8 cellular contexts compared by ENCODE assay signal in genomic region chr17:10698116-10698818, GRCh38. TPM values are rescaled to one million over a fixed set of nuclear protein-coding genes. Genes with fewer than 3 reads are reported as not detected.
DNase-seq lines count a peak whose midpoint lies in the region; ATAC-seq and TF ChIP-seq lines count a peak whose summit lies in the region.

No MANE protein-coding gene starts in this region.

- CTCF ChIA-PET in activated CD4-positive, alpha-beta T cell treated with anti-CD3 and anti-CD28 coated beads, Interleukin-2, amount 10 ng/mL, durations not matched to agents 7 days and 5 days (lab: Charles Lee) = no interaction called here

- H3K9me3 Mint-ChIP-seq in activated CD4-positive, alpha-beta T cell treated with anti-CD3 and anti-CD28 coated beads, Interleukin-2, amount 10 ng/mL, durations not matched to agents 7 days and 5 days = no peaks in the 10 kb centered on the region
- H3K9me3 Mint-ChIP-seq in nephron progenitor cell = no peaks in the 10 kb centered on the region

- 3 to 5% methylated on average over 17 of the region's 17 CpGs for WGBS in esophagus squamous epithelium, 2 donors

- TF ChIP-seq POLR2A in esophagus squamous epithelium (IDR thresholded peaks at IDR 0.05) = no peak

- TF ChIP-seq CTCF in esophagus squamous epithelium (IDR thresholded peaks at IDR 0.05) (no peak), nephron progenitor cell (IDR thresholded peaks at IDR 0.05) (no peak)

- H3K36me3 ChIP-seq in SK-N-MC (ENCODE audit: insufficient read depth, low read length) (peaks cover 25% of the 10 kb centered on the region), esophagus squamous epithelium (peaks cover 0 to 21% (median 0%) of the 10 kb centered on the region in 3 donors)

- H3K27ac Mint-ChIP-seq in activated CD4-positive, alpha-beta T cell treated with anti-CD3 and anti-CD28 coated beads, Interleukin-2, amount 10 ng/mL, durations not matched to agents 7 days and 5 days = peak overlapping the region; percentile 95
- peak overlapping the region; percentile 93 for H3K27ac Mint-ChIP-seq in nephron progenitor cell

- DNase-seq in activated CD4-positive, alpha-beta T cell treated with anti-CD3 and anti-CD28 coated beads, Interleukin-2, amount 10 ng/mL, durations not matched to agents 7 days and 5 days = no peak
- no peak for DNase-seq in activated CD4-positive, alpha-beta T cell treated with anti-CD3 and anti-CD28 coated beads, Interleukin-2, amount 50 U/mL, for 4 hours
- DNase-seq in SK-N-MC (ENCODE audit: low read depth, low spot score) (no peak), esophagus squamous epithelium (lab: John Stamatoyannopoulos, UW) (no peak), nephron progenitor cell (no peak)

- H3K4me1 ChIP-seq in esophagus squamous epithelium = peaks cover 0 to 50% (median 19%) of the 10 kb centered on the region in 3 donors

- H3K9me3 ChIP-seq in SK-N-MC (ENCODE audit: low read depth, low read length) = no peaks in the 10 kb centered on the region
- no peaks in the 10 kb centered on the region for H3K9me3 ChIP-seq in esophagus squamous epithelium

- no peak for ATAC-seq in HG03460 (IDR thresholded peaks at IDR 0.05; ENCODE audit: unreplicated experiment)
- no peak for ATAC-seq in HG03457 (IDR thresholded peaks at IDR 0.05; ENCODE audit: unreplicated experiment)
- no peak for ATAC-seq in HG02973 (IDR thresholded peaks at IDR 0.05; ENCODE audit: unreplicated experiment)

- peaks cover 39% of the 10 kb centered on the region for H3K36me3 Mint-ChIP-seq in activated CD4-positive, alpha-beta T cell treated with anti-CD3 and anti-CD28 coated beads, Interleukin-2, amount 10 ng/mL, durations not matched to agents 7 days and 5 days (ENCODE audit: low read depth)
- peaks cover 26% of the 10 kb centered on the region for H3K36me3 Mint-ChIP-seq in nephron progenitor cell (ENCODE audit: low read depth)

- peak overlapping the region; percentile 85 for H3K4me3 ChIP-seq in SK-N-MC
- H3K4me3 ChIP-seq in esophagus squamous epithelium = peak overlapping the region; percentile 83 to 97 (median 93)

- H3K27ac ChIP-seq in SK-N-MC = peak overlapping the region; percentile 43
- H3K27ac ChIP-seq in esophagus squamous epithelium = peak overlapping the region; percentile 94 to 98 (median 96)

- peak overlapping the region; percentile 97 for H3K4me3 Mint-ChIP-seq in activated CD4-positive, alpha-beta T cell treated with anti-CD3 and anti-CD28 coated beads, Interleukin-2, amount 10 ng/mL, durations not matched to agents 7 days and 5 days
- peak overlapping the region; percentile 95 for H3K4me3 Mint-ChIP-seq in nephron progenitor cell

- no peaks in the 10 kb centered on the region for H3K27me3 Mint-ChIP-seq in activated CD4-positive, alpha-beta T cell treated with anti-CD3 and anti-CD28 coated beads, Interleukin-2, amount 10 ng/mL, durations not matched to agents 7 days and 5 days
- no peaks in the 10 kb centered on the region for H3K27me3 Mint-ChIP-seq in nephron progenitor cell (ENCODE audit: low read depth, poor library complexity)

- POLR2A ChIA-PET in activated CD4-positive, alpha-beta T cell treated with anti-CD3 and anti-CD28 coated beads, Interleukin-2, amount 10 ng/mL, durations not matched to agents 7 days and 5 days (lab: Charles Lee) = no interaction called here

- intact Hi-C loops in esophagus squamous epithelium (cut with DNase I) = no loop called here

- peaks cover 57% of the 10 kb centered on the region for H3K4me1 Mint-ChIP-seq in activated CD4-positive, alpha-beta T cell treated with anti-CD3 and anti-CD28 coated beads, Interleukin-2, amount 10 ng/mL, durations not matched to agents 7 days and 5 days
- H3K4me1 Mint-ChIP-seq in nephron progenitor cell = peaks cover 48% of the 10 kb centered on the region

- H3K9ac ChIP-seq in SK-N-MC (ENCODE audit: insufficient read length) = peak overlapping the region; percentile 83

- H3K27me3 ChIP-seq in esophagus squamous epithelium = no peaks in the 10 kb centered on the region

RNA-seq across cellular contexts. Expression of gene ADPRM, which starts 0.9 kb away (rescaled TPM):
- total RNA-seq in activated CD4-positive, alpha-beta T cell treated with anti-CD3 and anti-CD28 coated beads, Interleukin-2, amount 10 ng/mL, durations not matched to agents 7 days and 5 days = 10 to 100 TPM; 16.0 to 16.1 TPM
- 10 to 100 TPM in 1 of 4 donors, 1 to 10 TPM in 3; 3.3 to 11.8 (median 4.4) TPM for total RNA-seq in esophagus squamous epithelium

RNA-seq across cellular contexts. Expression of gene SCO1, which starts 0.9 kb away (rescaled TPM):
- 10 to 100 TPM; 23.7 to 25.3 TPM for total RNA-seq in activated CD4-positive, alpha-beta T cell treated with anti-CD3 and anti-CD28 coated beads, Interleukin-2, amount 10 ng/mL, durations not matched to agents 7 days and 5 days
- 10 to 100 TPM; 15.4 to 25.6 (median 20.3) TPM for total RNA-seq in esophagus squamous epithelium

RNA-seq across cellular contexts. Expression of gene TMEM220, which starts 31.6 kb away (rescaled TPM):
- total RNA-seq in activated CD4-positive, alpha-beta T cell treated with anti-CD3 and anti-CD28 coated beads, Interleukin-2, amount 10 ng/mL, durations not matched to agents 7 days and 5 days = under 1 TPM; 0.42 to 0.50 TPM
- total RNA-seq in esophagus squamous epithelium = 1 to 10 TPM; 1.4 to 9.5 (median 6.3) TPM

RNA-seq across cellular contexts. Expression of gene MYH3, which starts 41.2 kb away (rescaled TPM):
- total RNA-seq in activated CD4-positive, alpha-beta T cell treated with anti-CD3 and anti-CD28 coated beads, Interleukin-2, amount 10 ng/mL, durations not matched to agents 7 days and 5 days = 1 to 10 TPM; 3.9 to 5.5 TPM
- 1 to 10 TPM in 2 of 4 donors, under 1 TPM in 1, not detected in 1; 0.64 to 1.6 (median 1.5) TPM for total RNA-seq in esophagus squamous epithelium
